ENCODE assay signal across 29 cellular contexts in genomic region chr2:217793566-217794132, GRCh38.
DNase-seq lines count a peak whose midpoint lies in the region; ATAC-seq and TF ChIP-seq lines count a peak whose summit lies in the region.
"Had no signal": no experiment of that assay in that cellular context is flagged by ENCODE, and none has a peak within 500 bp of the region (broad histone marks: within the 10 kb centered on the region; RNA-seq: fewer than 3 reads in every experiment).

No MANE protein-coding gene starts in this region.

- no peak overlapping the region for H3K4me3 ChIP-seq in thoracic aorta
- H3K4me3 ChIP-seq: BLaER1 treated with 17β-estradiol and CSF1 and Interleukin-3, amounts not matched to agents 10 nM and 100 nM; GM12878; prostate gland had no signal

- peak; percentile 6 for DNase-seq in GM03348 (ENCODE audit: low spot score)
- peak; percentile 42 for DNase-seq in islet precursor cell
- DNase-seq in thoracic aorta (ENCODE audit: low spot score): no peak
- no peak for DNase-seq in activated CD4-positive, alpha-beta T cell treated with anti-CD3 and anti-CD28 coated beads for 4 hours
- no peak for DNase-seq in NCI-H2171 (lab: John Stamatoyannopoulos, UW)
- DNase-seq: ACHN; activated CD4-positive, alpha-beta memory T cell treated with anti-CD3 and anti-CD28 coated beads for 36 hours; activated effector memory CD4-positive, alpha-beta T cell treated with anti-CD3 and anti-CD28 coated beads, Interleukin-2, amount 50 U/mL, for 16 hours; anterior cingulate cortex; DMS153; effector memory CD4-positive, alpha-beta T cell; kidney; MV-4-11; naive B cell; NCI-H1436; NCI-H2081; NCI-H226; NCI-H69; stimulated activated CD4-positive, alpha-beta T cell treated with anti-CD3 and anti-CD28 coated beads, Interleukin-4, amount 100 ng/mL, for 4 hours had no signal

- H3K36me3 ChIP-seq in thoracic aorta: peaks cover 12% of the 10 kb centered on the region
- H3K36me3 ChIP-seq: BLaER1 treated with 17β-estradiol and CSF1 and Interleukin-3, amounts not matched to agents 10 nM and 100 nM; prostate gland had no signal

- H3K9me3 ChIP-seq in thoracic aorta: no peaks in the 10 kb centered on the region
- H3K9me3 ChIP-seq: prostate gland had no signal

- H3K4me3 Mint-ChIP-seq in activated T-helper 17 cell treated with anti-CD3 and anti-CD28 coated beads, Interleukin-2, amount 50 U/mL, for 72 hours: no peak overlapping the region
- H3K4me3 Mint-ChIP-seq: activated CD4-positive, alpha-beta memory T cell treated with anti-CD3 and anti-CD28 coated beads for 36 hours; activated naive CD8-positive, alpha-beta T cell; mesothelial cell of epicardium; naive B cell had no signal

- no peaks in the 10 kb centered on the region for H3K9me3 Mint-ChIP-seq in activated T-helper 17 cell treated with anti-CD3 and anti-CD28 coated beads, Interleukin-2, amount 50 U/mL, for 72 hours
- H3K9me3 Mint-ChIP-seq: activated CD4-positive, alpha-beta memory T cell treated with anti-CD3 and anti-CD28 coated beads for 36 hours; mesothelial cell of epicardium had no signal

- H3K27me3 ChIP-seq in thoracic aorta (replicated peaks; ENCODE audit: insufficient read depth): no peaks in the 10 kb centered on the region
- H3K27me3 ChIP-seq: BLaER1 treated with 17β-estradiol and CSF1 and Interleukin-3, amounts not matched to agents 10 nM and 100 nM had no signal

- H3K4me1 ChIP-seq in thoracic aorta (ENCODE audit: control insufficient read depth in 1 of 2, low read depth in 2 of 2): peaks cover 0 to 43% of the 10 kb centered on the region in 2 donors
- H3K4me1 ChIP-seq: prostate gland had no signal

- H3K4me1 Mint-ChIP-seq in activated T-helper 17 cell treated with anti-CD3 and anti-CD28 coated beads, Interleukin-2, amount 50 U/mL, for 72 hours: peaks cover 7% of the 10 kb centered on the region

- ATAC-seq in activated T-helper 17 cell treated with anti-CD3 and anti-CD28 coated beads, Interleukin-2, amount 50 U/mL, for 72 hours (replicated peaks): no peak
- no peak for ATAC-seq in thoracic aorta (ENCODE audit: insufficient number of reproducible peaks, low FRiP score, low read depth)
- no peak for ATAC-seq in GM19395 (IDR thresholded peaks at IDR 0.05; ENCODE audit: unreplicated experiment)
- no peak for ATAC-seq in GM21526 (IDR thresholded peaks at IDR 0.05; ENCODE audit: low FRiP score, unreplicated experiment)
- ATAC-seq: activated CD4-positive, CD25-positive, alpha-beta regulatory T cell treated with anti-CD3 and anti-CD28 coated beads, Interleukin-2, amount 50 U/mL, for 24 hours; GM12878; Right ventricle myocardium inferior had no signal

- peak overlapping the region; percentile 40 to 70 for H3K27ac ChIP-seq in thoracic aorta
- H3K27ac ChIP-seq: BLaER1 treated with 17β-estradiol and CSF1 and Interleukin-3, amounts not matched to agents 10 nM and 100 nM; prostate gland had no signal

- TF ChIP-seq CTCF in thoracic aorta (IDR thresholded peaks at IDR 0.05): no peak

- no peaks in the 10 kb centered on the region for H3K27me3 Mint-ChIP-seq in activated T-helper 17 cell treated with anti-CD3 and anti-CD28 coated beads, Interleukin-2, amount 50 U/mL, for 72 hours
- H3K27me3 Mint-ChIP-seq: activated CD4-positive, alpha-beta memory T cell treated with anti-CD3 and anti-CD28 coated beads for 36 hours; activated naive CD8-positive, alpha-beta T cell; naive B cell had no signal

- peak overlapping the region; percentile 7 for H3K27ac Mint-ChIP-seq in activated T-helper 17 cell treated with anti-CD3 and anti-CD28 coated beads, Interleukin-2, amount 50 U/mL, for 72 hours
- H3K27ac Mint-ChIP-seq: activated CD4-positive, alpha-beta memory T cell treated with anti-CD3 and anti-CD28 coated beads for 36 hours; activated naive CD8-positive, alpha-beta T cell; mesothelial cell of epicardium had no signal

- H3K36me3 Mint-ChIP-seq in activated T-helper 17 cell treated with anti-CD3 and anti-CD28 coated beads, Interleukin-2, amount 50 U/mL, for 72 hours (ENCODE audit: low read depth): no peaks in the 10 kb centered on the region
- H3K36me3 Mint-ChIP-seq: activated CD4-positive, alpha-beta memory T cell treated with anti-CD3 and anti-CD28 coated beads for 36 hours; activated naive CD8-positive, alpha-beta T cell; mesothelial cell of epicardium; naive B cell had no signal

Comparison
In these comparisons a context has a peak if more than half of its experiments do, and no peak if none do; other contexts are left out.
1. DNase-seq: peak in GM03348 (single experiment) and islet precursor cell (single experiment); none in thoracic aorta (single experiment), activated CD4-positive, alpha-beta T cell treated with anti-CD3 and anti-CD28 coated beads for 4 hours (0 of 2) and NCI-H2171 (single experiment).